ENCODE assay signal across 8 cellular contexts in the genomic region with DNA sequence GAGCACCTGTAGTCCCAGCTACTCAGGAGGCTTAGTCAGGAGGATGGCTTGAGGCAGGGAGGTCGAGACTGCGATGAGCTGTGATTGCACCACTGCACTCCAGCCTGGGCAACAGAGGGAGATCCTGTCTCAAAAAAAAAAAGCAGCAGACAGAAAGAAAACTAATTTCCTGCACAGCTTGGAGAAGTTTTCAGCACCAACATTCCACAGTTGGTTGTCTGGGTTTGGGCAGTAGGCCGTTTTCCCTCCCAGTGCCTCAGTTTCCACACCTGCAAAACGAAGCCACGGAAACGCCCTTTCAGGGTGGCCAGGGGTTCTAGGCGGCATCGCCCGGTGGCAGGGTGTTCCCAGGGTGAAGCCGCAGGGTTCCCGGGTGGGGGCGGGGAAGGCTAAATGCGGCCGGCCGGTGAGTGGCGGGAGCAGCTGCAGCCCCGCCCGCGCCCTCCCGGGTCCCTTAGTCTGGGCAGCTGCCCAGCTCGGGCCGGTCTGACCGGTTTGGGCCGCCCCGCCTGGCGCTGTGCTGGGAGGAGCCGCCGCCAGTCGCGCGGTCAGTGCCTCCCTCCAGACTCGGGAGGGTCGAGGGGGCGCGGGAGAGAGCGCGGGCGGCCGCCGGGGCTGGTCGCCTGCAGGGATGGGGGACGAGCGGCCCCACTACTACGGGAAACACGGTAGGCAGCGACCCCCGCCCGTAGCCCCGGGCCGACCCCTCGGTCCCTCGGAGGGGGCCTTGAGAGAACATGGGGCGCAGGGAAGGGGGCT. TPM values are rescaled to one million over a fixed set of nuclear protein-coding genes. Genes with fewer than 3 reads are reported as not detected.
A peak's percentile ranks its signal among the peaks of the same experiment; 100 is the strongest.
DNase-seq lines count a peak whose midpoint lies in the region; ATAC-seq, FAIRE-seq and TF ChIP-seq lines count a peak whose summit lies in the region.

SLC44A2 (plus strand) TSS at position 551 of the 759 bp plus-strand sequence; CDS start at position 632, 81 bp downstream.

- H3K36me3 ChIP-seq in OCI-LY7 (ENCODE audit: insufficient read depth, low read length) (peaks cover 72% of the 10 kb centered on the region), ectodermal cell (ENCODE audit: control insufficient read depth, insufficient read depth, low read length) (peaks cover 10% of the 10 kb centered on the region), HepG2 (replicated peaks in 1 of 2; ENCODE audit: control insufficient read depth in 1 of 2, insufficient read depth in 2 of 2, low read length in 2 of 2) (no peaks in the 10 kb centered on the region), stomach (peaks cover 17 to 38% (median 28%) of the 10 kb centered on the region in 4 donors)

- H3K9me3 ChIP-seq in OCI-LY7 (ENCODE audit: low read length) (no peaks in the 10 kb centered on the region), ectodermal cell (ENCODE audit: control insufficient read depth, low read length) (no peaks in the 10 kb centered on the region), HepG2 (ENCODE audit: low read length) (no peaks in the 10 kb centered on the region), stomach (no peaks in the 10 kb centered on the region)

- H2AFZ ChIP-seq in OCI-LY7 (ENCODE audit: low read length) (no peak within 1 kb of the TSS), HepG2 (ENCODE audit: low read length) (no peak within 1 kb of the TSS)

- ATAC-seq in HepG2 (peak; percentile 85), HG02840 (IDR thresholded peaks at IDR 0.05; ENCODE audit: low FRiP score, unreplicated experiment) (no peak), GM18861 (IDR thresholded peaks at IDR 0.05; ENCODE audit: unreplicated experiment) (no peak)

- POLR2A ChIA-PET in OCI-LY7 (lab: Charles Lee) (interaction anchor here (0.6 kb wide), 1 partner anchor 9 kb away, joined by 3 read pairs; no protein-coding TSS in a partner anchor), HepG2 (lab: Yijun Ruan, JAX) (interaction anchor here (0.8 kb wide), 1 partner anchor 19 kb away, joined by 4 read pairs; no protein-coding TSS in a partner anchor)

- CTCF ChIA-PET in OCI-LY7 (lab: Charles Lee; ENCODE audit: unreplicated experiment) (no interaction called here), HepG2 (lab: Yijun Ruan, JAX; ENCODE audit: low intra/inter-chr PET ratio, low total read pairs) (no interaction called here)

- no peak for TF ChIP-seq RAD21 in HepG2 (CRISPR knock-in tag; IDR thresholded peaks at IDR 0.05)

- no peak for TF ChIP-seq POLR2A in HepG2 (IDR thresholded peaks at IDR 0.05; ENCODE audit: insufficient read depth in 1 of 2, low read depth in 2 of 2, low read length in 2 of 2)
- TF ChIP-seq POLR2A in stomach (IDR thresholded peaks at IDR 0.05), result peak in 1 of 4 donors; percentile 71

- H4K20me1 ChIP-seq in OCI-LY7 (ENCODE audit: insufficient read depth, low read length), result no peaks in the 10 kb centered on the region
- no peaks in the 10 kb centered on the region for H4K20me1 ChIP-seq in HepG2 (ENCODE audit: insufficient read depth, low read length)

- no peak for FAIRE-seq in HepG2 (lab: Jason Lieb, UNC)

- H3K27ac ChIP-seq in OCI-LY7 (ENCODE audit: low read depth, low read length, poor library complexity, severe bottlenecking), result no peak within 1 kb of the TSS
- H3K27ac ChIP-seq in ectodermal cell (ENCODE audit: insufficient read depth, low read depth, low read length, poor library complexity, severe bottlenecking), result peak within 1 kb of the TSS; percentile 86
- no peak within 1 kb of the TSS for H3K27ac ChIP-seq in HepG2 (ENCODE audit: extremely low read length, insufficient read depth, low read length)
- peak within 1 kb of the TSS; percentile 91 to 94 (median 93) for H3K27ac ChIP-seq in stomach

- in situ Hi-C loops in HepG2 (cut with HindIII; ENCODE audit: extremely low pct_ligation_motif_present, low pct_unique_long_range_greater_than_20kb), result no loop called here

- WGBS in ectodermal cell, 2 experiments, result 4% methylated on average over 53 of the region's 53 CpGs
- 0% methylated on average over 8 of the region's 53 CpGs for WGBS in HepG2 (ENCODE audit: low lambda C conversion rate)
- WGBS in stomach, 5 donors, result 8 to 29% (median 18%) methylated on average over 26 to 53 of the region's 53 CpGs

- DNase-seq in T-helper 1 cell, result no peak
- DNase-seq in OCI-LY7 (ENCODE audit: low spot score), result no peak
- no peak for DNase-seq in HepG2 (ENCODE audit: low spot score)
- DNase-seq in stomach, result peak; percentile 94

- intact Hi-C loops in T-helper 1 cell treated with Interleukin-12 subunit alpha and Interleukin-12 subunit beta and Interleukin-4 antibody, amounts not matched to agents 30 ng/mL and 1 ng/mL, for 36 hours (cut with micrococcal nuclease), result no loop called here
- intact Hi-C loops in OCI-LY7 (cut with micrococcal nuclease; ENCODE audit: unreplicated experiment), result no loop called here
- intact Hi-C loops in HepG2 (cut with micrococcal nuclease; ENCODE audit: unreplicated experiment), result no loop called here
- intact Hi-C loops in stomach (cut with DNase I; ENCODE audit: low total_unique reads), result no loop called here

- TF ChIP-seq CTCF in OCI-LY7 (conservative IDR thresholded peaks at IDR 0.05; ENCODE audit: low read length) (no peak), HepG2 (CRISPR knock-in tag; IDR thresholded peaks at IDR 0.05) (no peak), stomach (IDR thresholded peaks at IDR 0.05) (no peak)

- H3K4me2 ChIP-seq in OCI-LY7 (ENCODE audit: low read length), result no peak within 1 kb of the TSS
- peak within 1 kb of the TSS; percentile 91 for H3K4me2 ChIP-seq in HepG2 (ENCODE audit: low read depth, low read length)

- H3K9me2 ChIP-seq in OCI-LY7 (ENCODE audit: insufficient read depth, low read length), result no peaks in the 10 kb centered on the region

- H3K27me3 ChIP-seq in ectodermal cell (ENCODE audit: control insufficient read depth, insufficient read depth, low read length, poor library complexity, severe bottlenecking) (no peaks in the 10 kb centered on the region), HepG2 (ENCODE audit: control insufficient read depth in 1 of 2, insufficient read depth in 2 of 2, low read length in 2 of 2) (peaks cover 1 to 4% of the 10 kb centered on the region in 2 experiments; a peak in 2 of 5 replicates), stomach (no peaks in the 10 kb centered on the region)

- BruUV-seq in OCI-LY7 (replicated peaks; lab: Mats Ljungman, UMichigan), result no TSS peak
- BruUV-seq in HepG2 (replicated peaks; lab: Mats Ljungman, UMichigan), result no TSS peak

- H3K79me2 ChIP-seq in OCI-LY7 (ENCODE audit: insufficient read depth, low read depth, low read length) (peaks cover 45% of the 10 kb centered on the region), HepG2 (ENCODE audit: insufficient read depth, low read length) (no peaks in the 10 kb centered on the region)

- no peak within 1 kb of the TSS for H3K9ac ChIP-seq in HepG2 (ENCODE audit: insufficient read depth, low read depth, low read length)

- H3K4me3 ChIP-seq in OCI-LY7 (ENCODE audit: low read depth, low read length, poor library complexity, severe bottlenecking) (no peak within 1 kb of the TSS), ectodermal cell (ENCODE audit: insufficient read depth, low read depth, low read length) (peak within 1 kb of the TSS; percentile 50), HepG2 (replicated peaks in 1 of 3; ENCODE audit: insufficient read depth in 1 of 3, low read depth in 2 of 3, low read length in 3 of 3) (peak within 1 kb of the TSS; percentile 48 to 70 (median 54)), stomach (peak within 1 kb of the TSS; percentile 64 to 71 (median 70))

- TF ChIP-seq EP300 in HepG2 (IDR thresholded peaks at IDR 0.05; ENCODE audit: low read depth in 2 of 2, low read length in 2 of 2) (no peak), HepG2 (CRISPR knock-in tag; IDR thresholded peaks at IDR 0.05; ENCODE audit: borderline replicate concordance) (no peak), stomach (IDR thresholded peaks at IDR 0.05) (no peak)

- H3K4me1 ChIP-seq in OCI-LY7 (ENCODE audit: insufficient read depth, low read length, poor library complexity, severe bottlenecking), result no peaks in the 10 kb centered on the region
- peaks cover 4% of the 10 kb centered on the region for H3K4me1 ChIP-seq in ectodermal cell (ENCODE audit: control insufficient read depth, insufficient read depth, low read length)
- peaks cover 18% of the 10 kb centered on the region for H3K4me1 ChIP-seq in HepG2 (ENCODE audit: insufficient read depth, low read length)
- H3K4me1 ChIP-seq in stomach, result peaks cover 15 to 70% (median 60%) of the 10 kb centered on the region in 4 donors

TF ChIP-seq in HepG2, 621 proteins besides CTCF, POLR2A, EP300 and RAD21 (continues in another document):
- no peak for TF ChIP-seq RAD51 (IDR thresholded peaks at IDR 0.05; ENCODE audit: borderline replicate concordance)

RNA-seq across cellular contexts. Expression of gene SLC44A2, which starts in this region (rescaled TPM):
- 151 and 162 TPM in 2 replicates for total RNA-seq in T-helper 1 cell treated with Interleukin-12 subunit alpha and Interleukin-12 subunit beta and Interleukin-4 antibody, amounts not matched to agents 30 ng/mL and 1 ng/mL, for 36 hours
- total RNA-seq in OCI-LY7 (2014; rRNA removed; shearing (Covaris generic)), result 104 and 115 TPM in 2 replicates
- 197 and 248 TPM in 2 replicates for total RNA-seq in OCI-LY7 (2022)
- 184 TPM for polyA plus RNA-seq in ectodermal cell (2013, experiment 1 of 4)
- 199 TPM for polyA plus RNA-seq in ectodermal cell (2013, experiment 2 of 4)
- 149 TPM for polyA plus RNA-seq in ectodermal cell (2013, experiment 3 of 4)
- polyA plus RNA-seq in ectodermal cell (2013, experiment 4 of 4), result 159 TPM
- total RNA-seq in HepG2 (2016; rRNA removed; fragmentation: Illumina TruSeq; extraction: Trizol), result 2.3 and 2.4 TPM in 2 replicates
- 1.2 and 2.2 TPM in 2 replicates for total RNA-seq in HepG2 (2016; cell fraction: cytosol; rRNA removed; fragmentation: Illumina TruSeq; extraction: Trizol; ENCODE audit: low read depth)
- 1.5 and 2.5 TPM in 2 replicates for total RNA-seq in HepG2 (2016; cell fraction: insoluble cytoplasmic fraction; rRNA removed; fragmentation: Illumina TruSeq; extraction: Trizol)
- 3.0 and 3.4 TPM in 2 replicates for total RNA-seq in HepG2 (2016; cell fraction: membrane; rRNA removed; fragmentation: Illumina TruSeq; extraction: Trizol)
- 3.2 and 3.4 TPM in 2 replicates for total RNA-seq in HepG2 (2016; cell fraction: nucleus; rRNA removed; fragmentation: Illumina TruSeq; extraction: Trizol)
- polyA plus RNA-seq in HepG2 (2011; rRNA removed), result 5.6 and 7.2 TPM in 2 replicates
- polyA plus RNA-seq in HepG2 (2011; cell fraction: cytosol; rRNA removed), result 5.4 and 5.7 TPM in 2 replicates
- polyA plus RNA-seq in HepG2 (2011; cell fraction: nucleus; rRNA removed), result 11.3 and 11.8 TPM in 2 replicates
- polyA plus RNA-seq in HepG2 (2012), result 5.9 and 8.2 TPM in 2 replicates
- polyA plus RNA-seq in HepG2 (2016; cell fraction: cytosol; fragmentation: Illumina TruSeq; extraction: Trizol; ENCODE audit: low read depth), result 2.5 and 2.6 TPM in 2 replicates
- 1.9 and 2.2 TPM in 2 replicates for polyA plus RNA-seq in HepG2 (2016; cell fraction: insoluble cytoplasmic fraction; fragmentation: Illumina TruSeq; extraction: Trizol; ENCODE audit: low read depth)
- polyA plus RNA-seq in HepG2 (2016; cell fraction: membrane; fragmentation: Illumina TruSeq; extraction: Trizol; ENCODE audit: low read depth), result 4.7 and 5.1 TPM in 2 replicates
- polyA plus RNA-seq in HepG2 (2016; cell fraction: nucleus; fragmentation: Illumina TruSeq; extraction: Trizol; ENCODE audit: insufficient read depth, low read depth), result 8.1 and 8.5 TPM in 2 replicates
- 13.9 and 134 TPM in 2 replicates for polyA minus RNA-seq in HepG2 (2011; rRNA and poly(A)+ RNA removed; ENCODE audit: low replicate concordance)
- polyA minus RNA-seq in HepG2 (2011; cell fraction: cytosol; rRNA and poly(A)+ RNA removed), result 5.3 and 8.4 TPM in 2 replicates
- 5.4 and 9.6 TPM in 2 replicates for polyA minus RNA-seq in HepG2 (2011; cell fraction: nucleus; rRNA and poly(A)+ RNA removed)
- total RNA-seq in stomach, result 100 to 1,000 TPM in 3 of 5 donors, 10 to 100 TPM in 2; 58.0 to 161 (median 101) TPM
- 10 to 100 TPM; 26.1 to 66.9 (median 64.4) TPM for polyA plus RNA-seq in stomach

Comparison
In these comparisons a context has a peak if more than half of its experiments do, and no peak if none do; other contexts are left out.
1. RNA of gene SLC44A2 (total RNA-seq): 104 to 248 TPM in OCI-LY7, 151 to 162 TPM in T-helper 1 cell treated with Interleukin-12 subunit alpha and Interleukin-12 subunit beta and Interleukin-4 antibody, amounts not matched to agents 30 ng/mL and 1 ng/mL, for 36 hours and 58.0 to 161 TPM in stomach; 1.2 to 3.4 TPM in HepG2; every median in the first group is over 10 times any median in the second.
2. H3K27ac ChIP-seq: peak in ectodermal cell (single experiment) and stomach (5 of 5); none in OCI-LY7 (single experiment) and HepG2 (single experiment).